ENCODE assay signal across 26 cellular contexts in the genomic region with DNA sequence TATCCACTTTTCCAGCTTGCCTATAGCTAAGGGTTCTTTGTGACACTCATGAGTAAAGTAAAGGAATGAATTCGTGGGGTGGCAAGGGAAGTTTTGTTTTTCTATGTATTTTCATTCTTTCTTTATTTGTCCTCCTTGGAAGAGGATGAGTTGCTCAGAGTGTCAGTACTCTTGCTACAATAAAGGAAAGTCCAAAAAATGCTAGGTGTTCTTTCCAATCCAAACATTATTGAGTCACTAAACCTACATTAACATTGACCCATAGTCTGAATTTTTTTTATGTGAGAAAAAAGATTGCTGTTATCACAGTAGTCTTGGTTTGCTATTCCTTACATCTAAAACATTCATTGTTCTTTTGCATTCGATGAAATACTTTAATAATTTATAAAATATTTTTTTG.
"Had no signal": no experiment of that assay in that cellular context is flagged by ENCODE, and none has a peak within 500 bp of the region (broad histone marks: within the 10 kb centered on the region; RNA-seq: fewer than 3 reads in every experiment).

No MANE protein-coding gene starts in this region.

- H2AFZ ChIP-seq: neural progenitor cell, parathyroid adenoma had no signal

- ATAC-seq: natural killer cell; psoas muscle; right cardiac atrium; stimulated activated effector memory CD8-positive, alpha-beta T cell treated with anti-CD3 and anti-CD28 coated beads, Interleukin-12 subunit alpha, Interleukin-12 subunit beta, amount 100 ng/mL, for 72 hours; stimulated activated naive B cell treated with anti-CD40 and anti-IgM and Interleukin-4, amounts not matched to agents 10 μg/mL and 1 μg/mL and 100 μg/mL, for 72 hours had no signal

- H3K4me2 ChIP-seq: neural progenitor cell had no signal

- H3K4me1 ChIP-seq: parathyroid adenoma, psoas muscle, right lobe of liver, stomach, thyroid gland, tibial nerve, upper lobe of left lung, vagina had no signal

- H3K27me3 ChIP-seq: neural progenitor cell, ovary, right lobe of liver, sigmoid colon, stomach, thyroid gland, tibial nerve, upper lobe of left lung, vagina had no signal

- H3K4me3 ChIP-seq: neural progenitor cell, ovary, psoas muscle, right lobe of liver, sigmoid colon, stomach, thoracic aorta, thyroid gland, tibial nerve, upper lobe of left lung, vagina had no signal

- H3K9ac ChIP-seq: neural progenitor cell, parathyroid adenoma had no signal

- H3K27ac ChIP-seq: neural progenitor cell, ovary, parathyroid adenoma, psoas muscle, right lobe of liver, sigmoid colon, stomach, thoracic aorta, thyroid gland, tibial nerve, upper lobe of left lung, vagina had no signal

- H3K79me2 ChIP-seq: parathyroid adenoma had no signal

- FAIRE-seq: urothelium cell line had no signal

- DNase-seq: natural killer cell; occipital lobe; ovary; posterior cingulate gyrus; psoas muscle; right cardiac atrium; right lobe of liver; sigmoid colon; small intestine; stimulated activated CD4-positive, alpha-beta T cell treated with anti-CD3 and anti-CD28 coated beads, Interleukin-15, amount 100 ng/mL, for 24 hours; stimulated activated CD4-positive, alpha-beta T cell treated with anti-CD3 and anti-CD28 coated beads, Interleukin-2, amount 100 ng/mL, for 24 hours; stimulated activated CD4-positive, alpha-beta T cell treated with anti-CD3 and anti-CD28 coated beads, Interleukin-2, amount 100 ng/mL, for 48 hours; stimulated activated CD4-positive, alpha-beta T cell treated with anti-CD3 and anti-CD28 coated beads, Interleukin-4, amount 100 ng/mL, for 24 hours; stimulated activated naive B cell treated with anti-CD40 and anti-IgM and Interleukin-4, amounts not matched to agents 10 μg/mL and 1 μg/mL and 100 μg/mL, for 72 hours; stimulated activated naive CD4-positive, alpha-beta T cell treated with Interleukin-2 at 50 U/mL for 16 hours; stomach; thyroid gland; trophoblast cell; upper lobe of left lung had no signal

- H3K36me3 ChIP-seq: neural progenitor cell, ovary, right lobe of liver, sigmoid colon, stomach, thoracic aorta, thyroid gland, tibial nerve, upper lobe of left lung, vagina had no signal

- H3K9me3 ChIP-seq: ovary, psoas muscle, right lobe of liver, stomach, thyroid gland, vagina had no signal
